In genomic region chr6:37691904-37692806, GRCh38 we compare ENCODE assay signal across 8 cellular contexts. TPM values are rescaled to one million over a fixed set of nuclear protein-coding genes. Genes with fewer than 3 reads are reported as not detected.
A peak's percentile ranks its signal among the peaks of the same experiment; 100 is the strongest.
DNase-seq lines count a peak whose midpoint lies in the region; ATAC-seq and TF ChIP-seq lines count a peak whose summit lies in the region.

No MANE protein-coding gene starts in this region.

- H3K9me3 Mint-ChIP-seq in neural crest cell = no peaks in the 10 kb centered on the region

- H3K27ac ChIP-seq in fibroblast of lung (ENCODE audit: insufficient read depth, low read length) (no peak overlapping the region), stomach (no peak overlapping the region)

- no peak overlapping the region for H3K4me2 ChIP-seq in fibroblast of lung (ENCODE audit: extremely low read depth, insufficient read depth, low read length)

- no peaks in the 10 kb centered on the region for H4K20me1 ChIP-seq in fibroblast of lung (ENCODE audit: control insufficient read depth, extremely low read depth, insufficient read depth, low read length)

- H3K4me1 ChIP-seq in fibroblast of lung (ENCODE audit: control insufficient read depth, extremely low read depth, insufficient read depth, low read length) (peaks cover 12% of the 10 kb centered on the region), stomach (peaks cover 16 to 37% (median 26%) of the 10 kb centered on the region in 4 donors)

- peak overlapping the region; percentile 45 for H3K4me3 Mint-ChIP-seq in neural crest cell

- ATAC-seq in HG02588 (IDR thresholded peaks at IDR 0.05; ENCODE audit: unreplicated experiment) = no peak

- H3K9me3 ChIP-seq in fibroblast of lung (ENCODE audit: control insufficient read depth, insufficient read depth, low read depth, low read length) = no peaks in the 10 kb centered on the region
- no peaks in the 10 kb centered on the region for H3K9me3 ChIP-seq in stomach

- TF ChIP-seq EP300 in stomach (IDR thresholded peaks at IDR 0.05) = no peak

- peak; percentile 71 for DNase-seq in HPDE6-E6E7 (ENCODE audit: extremely low spot score)
- peak; percentile 87 for DNase-seq in OCI-M1 (lab: John Stamatoyannopoulos, UW)
- peak; percentile 90 to 91 for DNase-seq in activated T-cell treated with anti-CD3 and anti-CD28 coated beads, Interleukin-2, amount 50 U/mL, for 48 hours
- peak; percentile 42 to 51 for DNase-seq in fibroblast of lung (ENCODE audit: low read depth in 2 of 2)
- peak; percentile 90 for DNase-seq in neural crest cell (ENCODE audit: low read depth, low spot score)
- peak; percentile 81 for DNase-seq in stomach

- H3K27me3 Mint-ChIP-seq in neural crest cell (ENCODE audit: low read depth) = peaks cover 48% of the 10 kb centered on the region

- peaks cover 25% of the 10 kb centered on the region for H3K4me1 Mint-ChIP-seq in neural crest cell

- H3K27ac Mint-ChIP-seq in neural crest cell (ENCODE audit: unreplicated experiment) = no peak overlapping the region

- no peaks in the 10 kb centered on the region for H3K36me3 Mint-ChIP-seq in neural crest cell (ENCODE audit: low read depth)

- intact Hi-C loops in stomach (cut with DNase I; ENCODE audit: low total_unique reads) = loop anchor here (10.0 kb wide), 2 partner anchors 207 to 367 kb away; no protein-coding TSS in a partner anchor

- no peak for TF ChIP-seq POLR2A in stomach (IDR thresholded peaks at IDR 0.05)

- no peaks in the 10 kb centered on the region for H3K36me3 ChIP-seq in fibroblast of lung (ENCODE audit: control insufficient read depth, insufficient read depth, low read length)
- no peaks in the 10 kb centered on the region for H3K36me3 ChIP-seq in stomach

- TF ChIP-seq CTCF in GM12872 (IDR thresholded peaks at IDR 0.05; ENCODE audit: insufficient read depth, low read depth, low read length) = peak; percentile 99
- TF ChIP-seq CTCF in fibroblast of lung (conservative IDR thresholded peaks at IDR 0.05 in 1 of 2, IDR thresholded peaks at IDR 0.05 in 1 of 2; ENCODE audit: low read depth in 1 of 2, low read length in 2 of 2) = peak; percentile 93 to 94
- TF ChIP-seq CTCF in neural crest cell (conservative IDR thresholded peaks at IDR 0.05) = peak; percentile 98
- TF ChIP-seq CTCF in stomach (IDR thresholded peaks at IDR 0.05) = peak in 6 of 7 experiments; percentile 66 to 99 (median 96)

- H3K9ac ChIP-seq in fibroblast of lung (ENCODE audit: insufficient read depth, low read length) = no peak overlapping the region

- H3K79me2 ChIP-seq in fibroblast of lung (ENCODE audit: control insufficient read depth, insufficient read depth, low read length) = no peaks in the 10 kb centered on the region

- H3K4me3 ChIP-seq in fibroblast of lung (replicated peaks in 1 of 4; ENCODE audit: control extremely low read depth in 1 of 4, insufficient read depth in 1 of 4, low read depth in 3 of 4, low read length in 4 of 4) (no peak overlapping the region), stomach (no peak overlapping the region)

- H3K27me3 ChIP-seq in fibroblast of lung (ENCODE audit: control insufficient read depth, insufficient read depth, low read length) (no peaks in the 10 kb centered on the region), stomach (peaks cover 0 to 57% (median 34%) of the 10 kb centered on the region in 3 donors)

- no peak overlapping the region for H2AFZ ChIP-seq in fibroblast of lung (ENCODE audit: low read length)

- WGBS in stomach, 5 donors = 24 to 40% (median 30%) methylated on average over 8 to 18 of the region's 18 CpGs

RNA-seq across cellular contexts. Expression of gene MDGA1, which starts 5.5 kb away (rescaled TPM):
- total RNA-seq in fibroblast of lung (3.1 and 9.1 TPM in 2 replicates), neural crest cell (17.8 and 21.7 TPM in 2 replicates), stomach (1 to 10 TPM in 4 of 5 donors, under 1 TPM in 1; 0.58 to 4.5 (median 2.9) TPM)
- polyA plus RNA-seq in fibroblast of lung (7.0 and 8.5 TPM in 2 replicates), stomach (1 to 10 TPM in 1 of 3 donors, under 1 TPM in 2; 0.46 to 1.1 (median 0.68) TPM)
- polyA plus RNA-seq in fibroblast of lung (2012) = 11.4 and 14.6 TPM in 2 replicates
- polyA minus RNA-seq in fibroblast of lung (ENCODE audit: low replicate concordance) = 21.4 and 43.4 TPM in 2 replicates
